In genomic region chrX:106726485-106727437, GRCh38 we compare ENCODE assay signal across 1 cellular context.
TF ChIP-seq lines count a peak whose summit lies in the region.

Gene RNF128, plus strand, starts transcription at chrX:106726701. Its CDS starts 213 bp downstream, at chrX:106726914.

TF ChIP-seq in HepG2, 621 proteins besides CTCF, POLR2A, EP300 and RAD21 (continued from another document and continues in another):
- TF ChIP-seq HMGXB3 (CRISPR knock-in tag; IDR thresholded peaks at IDR 0.05; ENCODE audit: borderline replicate concordance) (no peak), ZNF260 (CRISPR knock-in tag; IDR thresholded peaks at IDR 0.05; ENCODE audit: borderline replicate concordance, low read depth) (no peak), MAX (IDR thresholded peaks at IDR 0.05) (no peak; the same call in 1 of the 2 replicates), NFKBIZ (CRISPR knock-in tag; IDR thresholded peaks at IDR 0.05) (no peak), ZNF761 (CRISPR knock-in tag; conservative IDR thresholded peaks at IDR 0.05) (no peak), ZNF234 (CRISPR knock-in tag; conservative IDR thresholded peaks at IDR 0.05) (no peak), ZNF180 (CRISPR knock-in tag; IDR thresholded peaks at IDR 0.05; ENCODE audit: borderline replicate concordance, low read depth) (no peak), RBM22 (optimal IDR thresholded peaks at IDR 0.05; ENCODE audit: low read length) (no peak), ZFP82 (CRISPR knock-in tag; IDR thresholded peaks at IDR 0.05; ENCODE audit: borderline replicate concordance) (no peak), ZNF567 (CRISPR knock-in tag; IDR thresholded peaks at IDR 0.05; ENCODE audit: borderline replicate concordance) (0 out of 2 replicates have a peak, but pooled peaks have one; percentile 68), CREM (IDR thresholded peaks at IDR 0.05) (no peak), CREM (CRISPR knock-in tag; IDR thresholded peaks at IDR 0.05) (no peak), RFXAP (CRISPR knock-in tag; IDR thresholded peaks at IDR 0.05; ENCODE audit: borderline replicate concordance) (0 out of 2 replicates have a peak, but pooled peaks have one; percentile 33), ZNF142 (CRISPR knock-in tag; IDR thresholded peaks at IDR 0.05) (peak; percentile 29; the same call in 1 of the 2 replicates), NCOA5 (CRISPR knock-in tag; IDR thresholded peaks at IDR 0.05) (no peak), HMG20A (CRISPR knock-in tag; IDR thresholded peaks at IDR 0.05; ENCODE audit: borderline replicate concordance) (no peak), ATF6 (CRISPR knock-in tag; conservative IDR thresholded peaks at IDR 0.05) (no peak), THAP8 (CRISPR knock-in tag; IDR thresholded peaks at IDR 0.05; ENCODE audit: borderline replicate concordance) (no peak), POLR2AphosphoS5 (IDR thresholded peaks at IDR 0.05; ENCODE audit: low read depth, low read length) (peak; percentile 83), MEIS2 (CRISPR knock-in tag; IDR thresholded peaks at IDR 0.05) (peak; percentile 54; the same call in 1 of the 2 replicates), ZEB1 (IDR thresholded peaks at IDR 0.05; ENCODE audit: insufficient replicate concordance, low read depth) (no peak), HMGXB4 (CRISPR knock-in tag; IDR thresholded peaks at IDR 0.05; ENCODE audit: borderline replicate concordance in 1 of 2, low read depth in 1 of 2) (peak; percentile 67 to 68; a peak in 1 of 4 replicates), SIX1 (CRISPR knock-in tag; IDR thresholded peaks at IDR 0.05; ENCODE audit: borderline replicate concordance) (no peak), HNF4G (IDR thresholded peaks at IDR 0.05; ENCODE audit: borderline replicate concordance, low read depth, low read length) (no peak), HNF4G (CRISPR knock-in tag; IDR thresholded peaks at IDR 0.05; ENCODE audit: borderline replicate concordance, low read depth) (0 out of 2 replicates have a peak, but pooled peaks have one; percentile 45), NR0B2 (CRISPR knock-in tag; IDR thresholded peaks at IDR 0.05) (no peak), ZFP91 (CRISPR knock-in tag; IDR thresholded peaks at IDR 0.05; ENCODE audit: borderline replicate concordance) (peak; percentile 82), ZNF367 (CRISPR knock-in tag; IDR thresholded peaks at IDR 0.05; ENCODE audit: borderline replicate concordance) (no peak), GABPA (IDR thresholded peaks at IDR 0.05; ENCODE audit: low read depth, low read length) (no peak), GABPA (CRISPR knock-in tag; IDR thresholded peaks at IDR 0.05; ENCODE audit: low read depth) (no peak), NFYB (CRISPR knock-in tag; IDR thresholded peaks at IDR 0.05) (no peak), ZNF816 (CRISPR knock-in tag; IDR thresholded peaks at IDR 0.05; ENCODE audit: borderline replicate concordance) (no peak), FOXM1 (CRISPR knock-in tag; IDR thresholded peaks at IDR 0.05) (no peak), SMARCE1 (IDR thresholded peaks at IDR 0.05; ENCODE audit: borderline replicate concordance) (no peak), PAX8 (CRISPR knock-in tag; IDR thresholded peaks at IDR 0.05; ENCODE audit: borderline replicate concordance) (no peak), ASH2L (IDR thresholded peaks at IDR 0.05; ENCODE audit: insufficient read length, low read depth, low read length) (peak; percentile 76), ZNF660 (CRISPR knock-in tag; IDR thresholded peaks at IDR 0.05; ENCODE audit: borderline replicate concordance, low read depth) (no peak)
- TF ChIP-seq, protein P1, sequence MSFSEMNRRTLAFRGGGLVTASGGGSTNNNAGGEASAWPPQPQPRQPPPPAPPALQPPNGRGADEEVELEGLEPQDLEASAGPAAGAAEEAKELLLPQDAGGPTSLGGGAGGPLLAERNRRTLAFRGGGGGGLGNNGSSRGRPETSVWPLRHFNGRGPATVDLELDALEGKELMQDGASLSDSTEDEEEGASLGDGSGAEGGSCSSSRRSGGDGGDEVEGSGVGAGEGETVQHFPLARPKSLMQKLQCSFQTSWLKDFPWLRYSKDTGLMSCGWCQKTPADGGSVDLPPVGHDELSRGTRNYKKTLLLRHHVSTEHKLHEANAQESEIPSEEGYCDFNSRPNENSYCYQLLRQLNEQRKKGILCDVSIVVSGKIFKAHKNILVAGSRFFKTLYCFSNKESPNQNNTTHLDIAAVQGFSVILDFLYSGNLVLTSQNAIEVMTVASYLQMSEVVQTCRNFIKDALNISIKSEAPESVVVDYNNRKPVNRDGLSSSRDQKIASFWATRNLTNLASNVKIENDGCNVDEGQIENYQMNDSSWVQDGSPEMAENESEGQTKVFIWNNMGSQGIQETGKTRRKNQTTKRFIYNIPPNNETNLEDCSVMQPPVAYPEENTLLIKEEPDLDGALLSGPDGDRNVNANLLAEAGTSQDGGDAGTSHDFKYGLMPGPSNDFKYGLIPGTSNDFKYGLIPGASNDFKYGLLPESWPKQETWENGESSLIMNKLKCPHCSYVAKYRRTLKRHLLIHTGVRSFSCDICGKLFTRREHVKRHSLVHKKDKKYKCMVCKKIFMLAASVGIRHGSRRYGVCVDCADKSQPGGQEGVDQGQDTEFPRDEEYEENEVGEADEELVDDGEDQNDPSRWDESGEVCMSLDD (CRISPR knock-in tag; IDR thresholded peaks at IDR 0.05; ENCODE audit: borderline replicate concordance), result no peak
- TF ChIP-seq, protein P2, sequence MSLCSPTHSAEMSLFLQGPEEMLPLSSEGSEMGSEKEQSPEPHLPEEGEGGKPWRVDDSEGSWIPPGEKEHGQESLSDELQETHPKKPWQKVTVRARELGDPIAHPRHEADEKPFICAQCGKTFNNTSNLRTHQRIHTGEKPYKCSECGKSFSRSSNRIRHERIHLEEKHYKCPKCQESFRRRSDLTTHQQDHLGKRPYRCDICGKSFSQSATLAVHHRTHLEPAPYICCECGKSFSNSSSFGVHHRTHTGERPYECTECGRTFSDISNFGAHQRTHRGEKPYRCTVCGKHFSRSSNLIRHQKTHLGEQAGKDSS (CRISPR knock-in tag; IDR thresholded peaks at IDR 0.05; ENCODE audit: borderline replicate concordance, low read depth), result no peak
